ENCODE assay signal across 21 cellular contexts in genomic region chrX:132365490-132365889, GRCh38.
DNase-seq lines count a peak whose midpoint lies in the region; ATAC-seq, FAIRE-seq and TF ChIP-seq lines count a peak whose summit lies in the region.
"Had no signal": no experiment of that assay in that cellular context is flagged by ENCODE, and none has a peak within 500 bp of the region (broad histone marks: within the 10 kb centered on the region; RNA-seq: fewer than 3 reads in every experiment).

No MANE protein-coding gene starts in this region.

- H3K27ac ChIP-seq in GM12878 (ENCODE audit: control insufficient read depth, insufficient read depth): no peak overlapping the region
- H3K27ac ChIP-seq: HL-60, SJSA1 had no signal

- H3K79me2 ChIP-seq in GM12878 (ENCODE audit: control insufficient read depth, insufficient read depth, low read length): no peaks in the 10 kb centered on the region

- peak; percentile 3 for DNase-seq in activated naive CD4-positive, alpha-beta T cell treated with anti-CD3 and anti-CD28 coated beads for 36 hours
- DNase-seq in activated naive CD4-positive, alpha-beta T cell (lab: John Stamatoyannopoulos, UW): no peak
- DNase-seq in H4 (ENCODE audit: low spot score): peak; percentile 3
- DNase-seq in GM12878 (ENCODE audit: low read depth, low spot score): no peak
- no peak for DNase-seq in activated T-helper 2 cell treated with anti-CD3 and anti-CD28 coated beads, Interferon-gamma antibody, Interleukin-2, Interleukin-4, amounts not matched to agents 10 μg/mL and 5 μg/mL and 100 μg/mL, durations not matched to agents 14 hours and 24 hours and 36 hours (ENCODE audit: low spot score)
- no peak for DNase-seq in HCEC 1CT
- DNase-seq in stimulated activated CD4-positive, alpha-beta T cell treated with anti-CD3 and anti-CD28 coated beads, Interleukin-4, amount 100 ng/mL, for 1 hour: no peak
- DNase-seq: DMS153, NCI-H1048, NCI-H1417, NCI-H1694, NCI-H2081, NCI-H2227 treated with DMSO at 0.1 percent for 48 hours, NCI-H526 treated with DMSO at 0.1 percent for 48 hours, Right ventricle myocardium superior, RPMI8226 had no signal

- H3K36me3 ChIP-seq in GM12878 (ENCODE audit: control insufficient read depth in 2 of 2, insufficient read depth in 2 of 2, low read length in 1 of 2): no peaks in the 10 kb centered on the region
- H3K36me3 ChIP-seq: HAP-1, SJSA1 had no signal

- TF ChIP-seq CTCF in GM12878 (IDR thresholded peaks at IDR 0.05 in 2 of 3, conservative IDR thresholded peaks at IDR 0.05 in 1 of 3; ENCODE audit: control insufficient read depth in 2 of 3, extremely low read depth in 1 of 3, insufficient read depth in 1 of 3, low read depth in 3 of 3, low read length in 3 of 3): no peak

- no peak overlapping the region for H3K4me3 Mint-ChIP-seq in activated naive CD4-positive, alpha-beta T cell treated with anti-CD3 and anti-CD28 coated beads for 36 hours
- H3K4me3 Mint-ChIP-seq in activated T-helper 2 cell treated with anti-CD3 and anti-CD28 coated beads, Interferon-gamma antibody, Interleukin-2, Interleukin-4, amounts not matched to agents 10 μg/mL and 5 μg/mL and 100 μg/mL, durations not matched to agents 14 hours and 24 hours and 36 hours (ENCODE audit: low read depth): no peak overlapping the region
- H3K4me3 Mint-ChIP-seq: GM23338, IgD-negative memory B cell had no signal

- no peak for TF ChIP-seq EP300 in GM12878 (IDR thresholded peaks at IDR 0.05; ENCODE audit: borderline replicate concordance in 1 of 2, control insufficient read depth in 1 of 2, low read depth in 2 of 2, low read length in 2 of 2)

- no peak overlapping the region for H3K27ac Mint-ChIP-seq in activated naive CD4-positive, alpha-beta T cell treated with anti-CD3 and anti-CD28 coated beads for 36 hours
- no peak overlapping the region for H3K27ac Mint-ChIP-seq in activated T-helper 2 cell treated with anti-CD3 and anti-CD28 coated beads, Interferon-gamma antibody, Interleukin-2, Interleukin-4, amounts not matched to agents 10 μg/mL and 5 μg/mL and 100 μg/mL, durations not matched to agents 14 hours and 24 hours and 36 hours
- H3K27ac Mint-ChIP-seq: GM23338, IgD-negative memory B cell had no signal

- TF ChIP-seq RAD21 in GM12878 (IDR thresholded peaks at IDR 0.05; ENCODE audit: insufficient read depth, low read depth, low read length): no peak

- H3K9me3 Mint-ChIP-seq in activated naive CD4-positive, alpha-beta T cell treated with anti-CD3 and anti-CD28 coated beads for 36 hours: no peaks in the 10 kb centered on the region
- no peaks in the 10 kb centered on the region for H3K9me3 Mint-ChIP-seq in activated T-helper 2 cell treated with anti-CD3 and anti-CD28 coated beads, Interferon-gamma antibody, Interleukin-2, Interleukin-4, amounts not matched to agents 10 μg/mL and 5 μg/mL and 100 μg/mL, durations not matched to agents 14 hours and 24 hours and 36 hours

- no peaks in the 10 kb centered on the region for H3K27me3 ChIP-seq in GM12878 (replicated peaks in 1 of 2; ENCODE audit: control insufficient read depth in 2 of 2, insufficient read depth in 2 of 2, low read length in 1 of 2)
- H3K27me3 ChIP-seq: SJSA1 had no signal

- intact Hi-C loops in activated naive CD4-positive, alpha-beta T cell treated with anti-CD3 and anti-CD28 coated beads for 36 hours (cut with micrococcal nuclease): no loop called here
- intact Hi-C loops in GM12878 (cut with micrococcal nuclease; ENCODE audit: unreplicated experiment): no loop called here
- intact Hi-C loops in activated T-helper 2 cell treated with anti-CD3 and anti-CD28 coated beads, Interferon-gamma antibody, Interleukin-2, Interleukin-4, amounts not matched to agents 10 μg/mL and 5 μg/mL and 100 μg/mL, durations not matched to agents 14 hours and 24 hours and 36 hours (cut with micrococcal nuclease): no loop called here

- no peaks in the 10 kb centered on the region for H3K27me3 Mint-ChIP-seq in activated naive CD4-positive, alpha-beta T cell treated with anti-CD3 and anti-CD28 coated beads for 36 hours (ENCODE audit: low read depth)
- no peaks in the 10 kb centered on the region for H3K27me3 Mint-ChIP-seq in activated T-helper 2 cell treated with anti-CD3 and anti-CD28 coated beads, Interferon-gamma antibody, Interleukin-2, Interleukin-4, amounts not matched to agents 10 μg/mL and 5 μg/mL and 100 μg/mL, durations not matched to agents 14 hours and 24 hours and 36 hours (ENCODE audit: low read depth)
- H3K27me3 Mint-ChIP-seq: IgD-negative memory B cell had no signal

- SMC1A ChIA-PET in GM12878 (lab: Charles Lee; ENCODE audit: uncharacterized antibody, unreplicated experiment): interaction anchor here (1.6 to 1.8 kb wide), 3 partner anchors 10 to 115 kb away, joined by 3 to 8 read pairs (median 3); no protein-coding TSS in a partner anchor

- H3K36me3 Mint-ChIP-seq in activated naive CD4-positive, alpha-beta T cell treated with anti-CD3 and anti-CD28 coated beads for 36 hours (ENCODE audit: low read depth): no peaks in the 10 kb centered on the region
- H3K36me3 Mint-ChIP-seq in activated T-helper 2 cell treated with anti-CD3 and anti-CD28 coated beads, Interferon-gamma antibody, Interleukin-2, Interleukin-4, amounts not matched to agents 10 μg/mL and 5 μg/mL and 100 μg/mL, durations not matched to agents 14 hours and 24 hours and 36 hours (ENCODE audit: low read depth): no peaks in the 10 kb centered on the region

- CTCF ChIA-PET in activated naive CD4-positive, alpha-beta T cell treated with anti-CD3 and anti-CD28 coated beads for 36 hours (lab: Charles Lee): interaction anchor here (0.8 kb wide), 1 partner anchor 115 kb away, joined by 5 read pairs; no protein-coding TSS in a partner anchor
- CTCF ChIA-PET in GM12878 (lab: Yijun Ruan, JAX): no interaction called here

- in situ Hi-C loops in GM12878 (cut with MboI): no loop called here

- POLR2A ChIA-PET in GM12878 (lab: Charles Lee): no interaction called here

- no peak overlapping the region for H2AFZ ChIP-seq in GM12878 (ENCODE audit: control insufficient read depth, low read depth, low read length)
- H2AFZ ChIP-seq: GM23338 had no signal

- no peak overlapping the region for H3K4me3 ChIP-seq in GM12878
- H3K4me3 ChIP-seq: GM23338, HAP-1, SJSA1 had no signal

- H3K9ac ChIP-seq in GM12878 (ENCODE audit: control insufficient read depth, insufficient read depth, low read length): no peak overlapping the region

- no peak for TF ChIP-seq POLR2A in GM12878 (IDR thresholded peaks at IDR 0.05; ENCODE audit: low read depth, low read length)

- no peaks in the 10 kb centered on the region for H4K20me1 ChIP-seq in GM12878 (ENCODE audit: control insufficient read depth, insufficient read depth)

- H3K4me2 ChIP-seq in GM12878 (ENCODE audit: control insufficient read depth, insufficient read depth): no peak overlapping the region
- H3K4me2 ChIP-seq: GM23338 had no signal

- no peaks in the 10 kb centered on the region for H3K9me3 ChIP-seq in GM12878 (replicated peaks; ENCODE audit: control insufficient read depth, insufficient read depth, low read length)
- H3K9me3 ChIP-seq: HAP-1, SJSA1 had no signal

- RAD21 ChIA-PET in GM12878 (lab: Charles Lee; ENCODE audit: unreplicated experiment): no interaction called here

- no TSS peak for BruUV-seq in GM12878 (replicated peaks; lab: Mats Ljungman, UMichigan)

- peaks cover 2% of the 10 kb centered on the region for H3K4me1 Mint-ChIP-seq in activated naive CD4-positive, alpha-beta T cell treated with anti-CD3 and anti-CD28 coated beads for 36 hours (ENCODE audit: low read depth)
- H3K4me1 Mint-ChIP-seq in activated T-helper 2 cell treated with anti-CD3 and anti-CD28 coated beads, Interferon-gamma antibody, Interleukin-2, Interleukin-4, amounts not matched to agents 10 μg/mL and 5 μg/mL and 100 μg/mL, durations not matched to agents 14 hours and 24 hours and 36 hours (ENCODE audit: low read depth): peaks cover 7% of the 10 kb centered on the region

- H3K4me1 ChIP-seq in GM12878 (ENCODE audit: control insufficient read depth, insufficient read depth, low read length): no peaks in the 10 kb centered on the region
- H3K4me1 ChIP-seq: SJSA1 had no signal

- ATAC-seq in GM12878: peak; percentile 40
- ATAC-seq: GM23338 had no signal

- FAIRE-seq in GM12878 (lab: Jason Lieb, UNC): no peak

TF ChIP-seq in GM12878, 131 proteins besides CTCF, POLR2A, EP300 and RAD21 (continues in another document):
- TF ChIP-seq RAD51 (IDR thresholded peaks at IDR 0.05) (peak; percentile 47; the same call in 1 of the 2 replicates), E2F8 (IDR thresholded peaks at IDR 0.05; ENCODE audit: low read depth, partially characterized antibody) (no peak)

Comparison
In these comparisons a context has a peak if more than half of its experiments do, and no peak if none do; other contexts are left out.
1. DNase-seq: peak in activated naive CD4-positive, alpha-beta T cell treated with anti-CD3 and anti-CD28 coated beads for 36 hours (single experiment) and H4 (single experiment); none in activated naive CD4-positive, alpha-beta T cell (0 of 4), GM12878 (single experiment), activated T-helper 2 cell treated with anti-CD3 and anti-CD28 coated beads, Interferon-gamma antibody, Interleukin-2, Interleukin-4, amounts not matched to agents 10 μg/mL and 5 μg/mL and 100 μg/mL, durations not matched to agents 14 hours and 24 hours and 36 hours (single experiment), HCEC 1CT (single experiment) and stimulated activated CD4-positive, alpha-beta T cell treated with anti-CD3 and anti-CD28 coated beads, Interleukin-4, amount 100 ng/mL, for 1 hour (single experiment).